15 cellular contexts compared by ENCODE assay signal in genomic region chr12:124514996-124515932, GRCh38. TPM values are rescaled to one million over a fixed set of nuclear protein-coding genes. Genes with fewer than 3 reads are reported as not detected.
DNase-seq lines count a peak whose midpoint lies in the region; ATAC-seq and TF ChIP-seq lines count a peak whose summit lies in the region.
"Had no signal": no experiment of that assay in that cellular context is flagged by ENCODE, and none has a peak within 500 bp of the region (broad histone marks: within the 10 kb centered on the region; RNA-seq: fewer than 3 reads in every experiment).

No MANE protein-coding gene starts in this region.

- H3K36me3 Mint-ChIP-seq in chondrocyte (ENCODE audit: low read depth) (no peaks in the 10 kb centered on the region), neural crest cell (ENCODE audit: low read depth) (peaks cover 4% of the 10 kb centered on the region)
- no peaks in the 10 kb centered on the region for H3K36me3 Mint-ChIP-seq in activated CD4-positive, alpha-beta memory T cell treated with anti-CD3 and anti-CD28 coated beads, Interleukin-2, amount 10 ng/mL, durations not matched to agents 7 days and 5 days (ENCODE audit: low read depth)

- ATAC-seq in SK-N-SH treated with all-trans-retinoic acid at 6 μM for 48 hours (no peak), GM21576 (IDR thresholded peaks at IDR 0.05; ENCODE audit: unreplicated experiment) (no peak)
- ATAC-seq: activated CD8-positive, alpha-beta T cell treated with anti-CD3 and anti-CD28 coated beads, Interleukin-2, amount 10 ng/mL, durations not matched to agents 7 days and 5 days had no signal

- H3K4me3 Mint-ChIP-seq in chondrocyte (ENCODE audit: unreplicated experiment) = no peak overlapping the region
- H3K4me3 Mint-ChIP-seq in neural crest cell = peak overlapping the region; percentile 6
- no peak overlapping the region for H3K4me3 Mint-ChIP-seq in activated CD4-positive, alpha-beta memory T cell treated with anti-CD3 and anti-CD28 coated beads, Interleukin-2, amount 10 ng/mL, durations not matched to agents 7 days and 5 days
- H3K4me3 Mint-ChIP-seq: activated CD8-positive, alpha-beta T cell treated with anti-CD3 and anti-CD28 coated beads, Interleukin-2, amount 10 ng/mL, durations not matched to agents 7 days and 5 days had no signal

- CTCF ChIA-PET in SK-N-SH (lab: Yijun Ruan, JAX) = interaction anchor here (0.6 to 1.6 kb wide), 3 partner anchors 35 to 118 kb away, joined by 3 read pairs; no protein-coding TSS in a partner anchor
- CTCF ChIA-PET in activated CD4-positive, alpha-beta memory T cell treated with anti-CD3 and anti-CD28 coated beads, Interleukin-2, amount 10 ng/mL, durations not matched to agents 7 days and 5 days (lab: Charles Lee) = no interaction called here

- H3K9me3 Mint-ChIP-seq in chondrocyte (ENCODE audit: low read depth) = no peaks in the 10 kb centered on the region
- H3K9me3 Mint-ChIP-seq in neural crest cell = no peaks in the 10 kb centered on the region
- H3K9me3 Mint-ChIP-seq in activated CD4-positive, alpha-beta memory T cell treated with anti-CD3 and anti-CD28 coated beads, Interleukin-2, amount 10 ng/mL, durations not matched to agents 7 days and 5 days = no peaks in the 10 kb centered on the region

- POLR2A ChIA-PET in SK-N-SH (lab: Yijun Ruan, JAX) = no interaction called here
- POLR2A ChIA-PET in activated CD4-positive, alpha-beta memory T cell treated with anti-CD3 and anti-CD28 coated beads, Interleukin-2, amount 10 ng/mL, durations not matched to agents 7 days and 5 days (lab: Charles Lee) = no interaction called here

- peak overlapping the region; percentile 92; the same call in 1 of the 2 replicates for H3K4me2 ChIP-seq in SK-N-SH

- 95% methylated on average over 19 of the region's 19 CpGs for WGBS in SK-N-SH (ENCODE audit: low lambda C conversion rate)
- 70% methylated on average over 19 of the region's 19 CpGs for WGBS in tibial nerve, 2 donors

- no peaks in the 10 kb centered on the region for H3K9me3 ChIP-seq in SK-N-SH
- no peaks in the 10 kb centered on the region for H3K9me3 ChIP-seq in tibial nerve

- TF ChIP-seq CTCF in SK-N-SH (IDR thresholded peaks at IDR 0.05) = no peak
- TF ChIP-seq CTCF in chondrocyte (IDR thresholded peaks at IDR 0.05) = no peak
- TF ChIP-seq CTCF in neural crest cell (conservative IDR thresholded peaks at IDR 0.05) = no peak
- TF ChIP-seq CTCF in tibial nerve (IDR thresholded peaks at IDR 0.05) = no peak

- H3K4me1 Mint-ChIP-seq in chondrocyte (ENCODE audit: low read depth) = peaks cover 89% of the 10 kb centered on the region
- H3K4me1 Mint-ChIP-seq in neural crest cell = peaks cover 60% of the 10 kb centered on the region
- no peaks in the 10 kb centered on the region for H3K4me1 Mint-ChIP-seq in activated CD4-positive, alpha-beta memory T cell treated with anti-CD3 and anti-CD28 coated beads, Interleukin-2, amount 10 ng/mL, durations not matched to agents 7 days and 5 days

- H3K4me3 ChIP-seq in SK-N-SH (ENCODE audit: low read depth in 2 of 2, low read length in 1 of 2) (no peak overlapping the region), tibial nerve (no peak overlapping the region)
- H3K4me3 ChIP-seq: lung had no signal

- TF ChIP-seq RAD21 in SK-N-SH (IDR thresholded peaks at IDR 0.05; ENCODE audit: low read length) = no peak

- no peak for TF ChIP-seq POLR2A in tibial nerve (IDR thresholded peaks at IDR 0.05)

- H3K27ac ChIP-seq in SK-N-SH (ENCODE audit: low read depth in 2 of 2, low read length in 1 of 2) = peak overlapping the region; percentile 90 to 99; a peak in 2 of 4 replicates
- peak overlapping the region; percentile 92 to 99 (median 95) for H3K27ac ChIP-seq in tibial nerve
- H3K27ac ChIP-seq: brain microvascular endothelial cell had no signal

- DNase-seq in SK-N-SH (no peak), chondrocyte (ENCODE audit: low spot score) (no peak), neural crest cell (ENCODE audit: low read depth, low spot score) (no peak), tibial nerve (ENCODE audit: low spot score in 2 of 2) (no peak), NCI-H69 (lab: John Stamatoyannopoulos, UW) (no peak)
- DNase-seq in activated CD4-positive, alpha-beta memory T cell treated with anti-CD3 and anti-CD28 coated beads, Interleukin-2, amount 10 ng/mL, durations not matched to agents 7 days and 5 days = no peak
- DNase-seq: 8988T; activated CD8-positive, alpha-beta T cell treated with anti-CD3 and anti-CD28 coated beads, Interleukin-2, amount 10 ng/mL, durations not matched to agents 7 days and 5 days; activated gamma-delta T cell; brain microvascular endothelial cell; NCI-H1105 treated with DMSO at 0.1 percent for 48 hours; NCI-H345 had no signal

- H3K36me3 ChIP-seq in SK-N-SH (replicated peaks in 1 of 2; ENCODE audit: control insufficient read depth in 1 of 2, insufficient read depth in 2 of 2, low read length in 1 of 2) = peaks cover 0 to 8% of the 10 kb centered on the region in 2 experiments
- no peaks in the 10 kb centered on the region for H3K36me3 ChIP-seq in tibial nerve
- H3K36me3 ChIP-seq: brain microvascular endothelial cell had no signal

- H3K9me2 ChIP-seq in SK-N-SH = no peaks in the 10 kb centered on the region

- H4K20me1 ChIP-seq in SK-N-SH (ENCODE audit: insufficient read depth) = peaks cover 47% of the 10 kb centered on the region

- no peaks in the 10 kb centered on the region for H3K27me3 Mint-ChIP-seq in chondrocyte (ENCODE audit: low read depth)
- H3K27me3 Mint-ChIP-seq in neural crest cell (ENCODE audit: low read depth) = peaks cover 5% of the 10 kb centered on the region
- H3K27me3 Mint-ChIP-seq in activated CD4-positive, alpha-beta memory T cell treated with anti-CD3 and anti-CD28 coated beads, Interleukin-2, amount 10 ng/mL, durations not matched to agents 7 days and 5 days = no peaks in the 10 kb centered on the region

- peaks cover 60 to 79% of the 10 kb centered on the region in 2 experiments for H3K4me1 ChIP-seq in SK-N-SH (ENCODE audit: control insufficient read depth in 1 of 2, insufficient read depth in 2 of 2, low read depth in 1 of 2, low read length in 1 of 2)
- H3K4me1 ChIP-seq in tibial nerve = peaks cover 10 to 99% (median 78%) of the 10 kb centered on the region in 4 donors

- H3K79me2 ChIP-seq in SK-N-SH (ENCODE audit: insufficient read depth) = peaks cover 83% of the 10 kb centered on the region

- H3K9ac ChIP-seq in SK-N-SH = no peak overlapping the region; the same call in 1 of the 2 replicates

- H2AFZ ChIP-seq in SK-N-SH (ENCODE audit: low read depth) = no peak overlapping the region

- no peaks in the 10 kb centered on the region for H3K27me3 ChIP-seq in SK-N-SH (ENCODE audit: insufficient read depth)
- H3K27me3 ChIP-seq in tibial nerve = no peaks in the 10 kb centered on the region
- H3K27me3 ChIP-seq: brain microvascular endothelial cell had no signal

- H3K27ac Mint-ChIP-seq in chondrocyte (ENCODE audit: unreplicated experiment) = peak overlapping the region; percentile 25
- peak overlapping the region; percentile 81 for H3K27ac Mint-ChIP-seq in neural crest cell (ENCODE audit: unreplicated experiment)
- no peak overlapping the region for H3K27ac Mint-ChIP-seq in activated CD4-positive, alpha-beta memory T cell treated with anti-CD3 and anti-CD28 coated beads, Interleukin-2, amount 10 ng/mL, durations not matched to agents 7 days and 5 days
- H3K27ac Mint-ChIP-seq: activated CD8-positive, alpha-beta T cell treated with anti-CD3 and anti-CD28 coated beads, Interleukin-2, amount 10 ng/mL, durations not matched to agents 7 days and 5 days had no signal

- H3F3A ChIP-seq in SK-N-SH (replicated peaks; ENCODE audit: insufficient read depth) = peaks cover 67% of the 10 kb centered on the region

- TF ChIP-seq EP300 in SK-N-SH (IDR thresholded peaks at IDR 0.05; ENCODE audit: borderline replicate concordance in 1 of 2, low read depth in 1 of 2, low read length in 1 of 2) (no peak), tibial nerve (IDR thresholded peaks at IDR 0.05) (no peak)

TF ChIP-seq in SK-N-SH, 30 proteins besides CTCF, POLR2A, EP300 and RAD21:
- TF ChIP-seq GABPA (IDR thresholded peaks at IDR 0.05; ENCODE audit: low read depth) = no peak
- TF ChIP-seq JUND (IDR thresholded peaks at IDR 0.05) = no peak
- TF ChIP-seq IRF3 (IDR thresholded peaks at IDR 0.05; ENCODE audit: low read depth, low read length) = no peak

TF ChIP-seq in SK-N-SH treated with all-trans-retinoic acid at 6 μM for 48 hours, 23 proteins besides CTCF, POLR2A, EP300 and RAD21 (continues in another document):
- TF ChIP-seq ZFP30 (CRISPR knock-in tag; IDR thresholded peaks at IDR 0.05) (no peak), CREB5 (CRISPR knock-in tag; IDR thresholded peaks at IDR 0.05; ENCODE audit: low read depth) (no peak)

RNA-seq across cellular contexts. Expression of gene NCOR2, which starts 52.1 kb away (rescaled TPM):
- polyA plus RNA-seq in SK-N-SH (2012; rRNA removed) = 9.1 and 19.0 TPM in 2 replicates
- polyA plus RNA-seq in SK-N-SH (2012; cell fraction: cytosol; rRNA removed) = 14.3 and 16.0 TPM in 2 replicates
- polyA plus RNA-seq in SK-N-SH (2012; cell fraction: nucleus; rRNA removed) = 61.3 and 99.7 TPM in 2 replicates
- total RNA-seq in chondrocyte = 327 to 390 TPM (median 348 TPM) in 3 replicates
- 143 and 144 TPM in 2 replicates for total RNA-seq in neural crest cell
- 100 to 1,000 TPM; 211 to 265 (median 225) TPM for total RNA-seq in tibial nerve
- 10 to 100 TPM; 88.9 to 90.8 TPM for total RNA-seq in activated CD4-positive, alpha-beta memory T cell treated with anti-CD3 and anti-CD28 coated beads, Interleukin-2, amount 10 ng/mL, durations not matched to agents 7 days and 5 days
